15 cellular contexts compared by ENCODE assay signal in the genomic region with DNA sequence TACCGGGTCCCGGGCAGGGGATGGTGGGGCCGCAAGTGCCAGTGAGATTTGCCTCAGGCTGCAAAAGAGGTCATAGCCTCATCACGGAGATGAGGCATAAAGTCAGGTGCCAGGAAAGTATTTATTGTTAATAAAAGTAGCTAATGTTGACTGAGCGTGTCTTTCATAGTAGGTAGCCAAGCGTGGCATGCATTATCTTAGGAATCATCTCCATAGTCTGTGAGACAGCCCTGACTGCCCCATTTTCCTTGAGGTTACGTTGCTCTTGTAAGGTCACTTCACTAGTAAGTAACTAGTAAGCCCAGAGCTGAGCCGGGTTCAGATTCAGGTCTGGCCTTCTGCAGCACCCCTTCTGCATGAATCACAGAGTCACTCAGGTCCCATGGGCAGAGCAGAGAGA.
"Had no signal": no experiment of that assay in that cellular context is flagged by ENCODE, and none has a peak within 500 bp of the region (broad histone marks: within the 10 kb centered on the region; RNA-seq: fewer than 3 reads in every experiment).

No MANE protein-coding gene starts in this region.

- H3K27ac ChIP-seq: spleen, stomach, upper lobe of left lung had no signal

- ATAC-seq: esophagus mucosa, natural killer cell, sciatic nerve, WTC11 had no signal

- H3K36me3 ChIP-seq: spleen, stomach, upper lobe of left lung had no signal

- H3K36me3 Mint-ChIP-seq: activated naive CD4-positive, alpha-beta T cell treated with anti-CD3 and anti-CD28 coated beads, Interleukin-2, amount 10 ng/mL, durations not matched to agents 7 days and 5 days; natural killer cell; WTC11 had no signal

- H3K9me3 Mint-ChIP-seq: activated CD4-positive, alpha-beta memory T cell treated with anti-CD3 and anti-CD28 coated beads, Interleukin-2, amount 10 ng/mL, durations not matched to agents 7 days and 5 days; activated naive CD4-positive, alpha-beta T cell treated with anti-CD3 and anti-CD28 coated beads, Interleukin-2, amount 10 ng/mL, durations not matched to agents 7 days and 5 days; activated T-cell treated with anti-CD3 and anti-CD28 coated beads, Interleukin-2, amount 50 U/mL, for 24 hours; natural killer cell; T-helper 1 cell treated with Interleukin-12 subunit alpha and Interleukin-12 subunit beta and Interleukin-4 antibody, amounts not matched to agents 30 μg/mL and 1 μg/mL, for 36 hours had no signal

- H3K27ac Mint-ChIP-seq: activated CD4-positive, alpha-beta memory T cell treated with anti-CD3 and anti-CD28 coated beads, Interleukin-2, amount 10 ng/mL, durations not matched to agents 7 days and 5 days; activated naive CD4-positive, alpha-beta T cell treated with anti-CD3 and anti-CD28 coated beads, Interleukin-2, amount 10 ng/mL, durations not matched to agents 7 days and 5 days; activated T-cell treated with anti-CD3 and anti-CD28 coated beads, Interleukin-2, amount 50 U/mL, for 24 hours; natural killer cell; T-helper 1 cell treated with Interleukin-12 subunit alpha and Interleukin-12 subunit beta and Interleukin-4 antibody, amounts not matched to agents 30 μg/mL and 1 μg/mL, for 36 hours; WTC11 had no signal

- DNase-seq: activated CD4-positive, alpha-beta memory T cell treated with anti-CD3 and anti-CD28 coated beads, Interleukin-2, amount 10 ng/mL, durations not matched to agents 7 days and 5 days; activated CD4-positive, alpha-beta T cell treated with anti-CD3 and anti-CD28 coated beads for 4 hours; activated naive CD4-positive, alpha-beta T cell treated with anti-CD3 and anti-CD28 coated beads, Interleukin-2, amount 10 ng/mL, durations not matched to agents 7 days and 5 days; activated T-cell treated with anti-CD3 and anti-CD28 coated beads, Interleukin-2, amount 50 U/mL, for 24 hours; mesenchymal stem cell; natural killer cell; occipital lobe; spleen; stomach had no signal

- H3K4me3 Mint-ChIP-seq: activated CD4-positive, alpha-beta memory T cell treated with anti-CD3 and anti-CD28 coated beads, Interleukin-2, amount 10 ng/mL, durations not matched to agents 7 days and 5 days; activated naive CD4-positive, alpha-beta T cell treated with anti-CD3 and anti-CD28 coated beads, Interleukin-2, amount 10 ng/mL, durations not matched to agents 7 days and 5 days; activated T-cell treated with anti-CD3 and anti-CD28 coated beads, Interleukin-2, amount 50 U/mL, for 24 hours; natural killer cell; T-helper 1 cell treated with Interleukin-12 subunit alpha and Interleukin-12 subunit beta and Interleukin-4 antibody, amounts not matched to agents 30 μg/mL and 1 μg/mL, for 36 hours; WTC11 had no signal

- H3K27me3 ChIP-seq: testis had no signal

- H3K4me3 ChIP-seq: spleen, stomach, testis, upper lobe of left lung had no signal

- H3K9me3 ChIP-seq: spleen, stomach, testis, upper lobe of left lung had no signal
